ENCODE assay signal across 17 cellular contexts in the genomic region with DNA sequence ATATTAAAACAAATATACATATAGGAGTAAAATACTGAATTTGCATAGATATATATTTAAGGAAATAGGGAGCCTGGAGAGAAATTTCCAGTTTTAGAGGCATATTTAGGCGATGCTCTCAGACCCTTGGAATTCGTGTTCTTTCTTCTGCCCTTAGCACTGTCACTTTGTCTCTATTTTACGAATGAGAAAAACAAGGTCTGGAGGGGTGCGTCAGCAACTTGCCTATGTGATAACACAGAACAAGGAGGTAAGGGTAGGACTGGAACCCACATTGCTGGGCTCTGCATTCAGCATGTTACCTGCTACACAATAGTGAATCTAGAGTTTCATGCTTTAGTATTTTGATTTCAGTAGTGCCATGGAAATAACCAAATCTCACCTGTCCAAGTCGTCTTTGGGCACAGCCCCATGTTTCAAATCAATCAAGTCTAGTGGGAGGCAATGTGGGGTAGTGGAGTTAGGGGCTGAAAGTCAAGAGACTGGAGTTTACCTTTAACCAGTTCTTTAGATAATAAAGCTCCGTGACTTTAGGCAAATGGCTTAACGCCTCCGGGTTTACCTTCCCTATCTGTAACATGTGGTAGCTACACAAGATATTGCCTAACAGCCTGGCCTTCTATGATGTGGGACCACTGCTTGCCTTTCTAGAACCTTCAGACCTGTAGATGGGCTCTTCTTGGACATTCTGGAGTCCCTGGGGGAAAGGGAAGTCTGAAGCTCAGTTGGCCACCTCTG.
"Had no signal": no experiment of that assay in that cellular context is flagged by ENCODE, and none has a peak within 500 bp of the region (broad histone marks: within the 10 kb centered on the region; RNA-seq: fewer than 3 reads in every experiment).

No MANE protein-coding gene starts in this region.

- H3K27me3 ChIP-seq: foreskin keratinocyte, hepatocyte, right lobe of liver, spleen, tibial artery had no signal

- DNase-seq: foreskin keratinocyte; head of caudate nucleus; mesendoderm; naive B cell; nephron progenitor cell; psoas muscle; retina; right lobe of liver; spleen; stimulated activated CD4-positive, alpha-beta T cell treated with anti-CD3 and anti-CD28 coated beads, Interleukin-15, amount 100 ng/mL, for 24 hours; stimulated activated CD4-positive, alpha-beta T cell treated with anti-CD3 and anti-CD28 coated beads, Interleukin-1b, Interleukin-23, amount 100 ng/mL, for 48 hours; stimulated activated CD4-positive, alpha-beta T cell treated with anti-CD3 and anti-CD28 coated beads, Interleukin-4, amount 100 ng/mL, for 24 hours; tibial artery had no signal

- H3K4me3 ChIP-seq: hepatocyte, psoas muscle, right lobe of liver, spleen, tibial artery had no signal

- H3K9me3 ChIP-seq: psoas muscle, right lobe of liver, spleen, tibial artery had no signal

- ATAC-seq: foreskin keratinocyte; right lobe of liver; stimulated activated memory B cell treated with anti-CD40 and anti-IgM and Interleukin-4, amounts not matched to agents 10 μg/mL and 1 μg/mL and 100 μg/mL, for 72 hours had no signal

- H3K9ac ChIP-seq: parathyroid adenoma had no signal

- H2AFZ ChIP-seq: hepatocyte, parathyroid adenoma had no signal

- H3K4me2 ChIP-seq: hepatocyte had no signal

- H3K36me3 ChIP-seq: right lobe of liver, spleen, tibial artery had no signal

- H3K79me2 ChIP-seq: hepatocyte, parathyroid adenoma had no signal

- FAIRE-seq: colon had no signal

- H3K27ac ChIP-seq: foreskin keratinocyte, hepatocyte, parathyroid adenoma, right lobe of liver, spleen, tibial artery had no signal
